ENCODE assay signal across 19 cellular contexts in the genomic region with DNA sequence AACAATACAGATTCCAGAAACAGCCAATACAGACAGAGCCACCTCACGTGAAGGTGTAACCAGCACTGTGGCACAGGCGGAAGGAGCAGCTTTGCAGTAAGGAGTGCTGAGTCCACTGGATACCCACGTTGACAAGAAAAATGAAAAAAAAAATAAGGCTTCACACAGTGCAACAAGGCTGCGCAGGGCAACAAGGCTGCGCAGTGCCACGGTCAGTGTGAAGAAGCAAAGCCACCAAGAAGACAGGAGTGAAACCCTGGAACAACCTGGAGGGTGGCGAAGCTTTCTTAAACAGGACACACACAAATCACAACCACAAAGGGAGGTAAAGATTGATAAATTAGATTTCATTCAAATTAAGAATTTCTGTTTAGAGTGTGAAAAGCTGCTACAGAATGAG.
"Had no signal": no experiment of that assay in that cellular context is flagged by ENCODE, and none has a peak within 500 bp of the region (broad histone marks: within the 10 kb centered on the region; RNA-seq: fewer than 3 reads in every experiment).

No MANE protein-coding gene starts in this region.

- H3K27me3 Mint-ChIP-seq: activated CD4-positive, alpha-beta memory T cell treated with anti-CD3 and anti-CD28 coated beads, Interleukin-2, amount 10 ng/mL, durations not matched to agents 7 days and 5 days; activated CD8-positive, alpha-beta memory T cell treated with anti-CD3 and anti-CD28 coated beads, Interleukin-2, amount 10 ng/mL, durations not matched to agents 7 days and 5 days; memory B cell; naive thymus-derived CD4-positive, alpha-beta T cell; stimulated activated naive B cell treated with anti-CD40 and anti-IgM and Interleukin-4, amounts not matched to agents 10 μg/mL and 1 μg/mL and 100 μg/mL, for 72 hours had no signal

- H3K27ac Mint-ChIP-seq: activated CD4-positive, alpha-beta memory T cell treated with anti-CD3 and anti-CD28 coated beads, Interleukin-2, amount 10 ng/mL, durations not matched to agents 7 days and 5 days; activated CD8-positive, alpha-beta memory T cell treated with anti-CD3 and anti-CD28 coated beads, Interleukin-2, amount 10 ng/mL, durations not matched to agents 7 days and 5 days; activated naive CD8-positive, alpha-beta T cell treated with anti-CD3 and anti-CD28 coated beads, Interleukin-2, amount 10 ng/mL, durations not matched to agents 7 days and 5 days; memory B cell; stimulated activated naive B cell treated with anti-CD40 and anti-IgM and Interleukin-4, amounts not matched to agents 10 μg/mL and 1 μg/mL and 100 μg/mL, for 72 hours had no signal

- DNase-seq: activated CD4-positive, alpha-beta memory T cell treated with anti-CD3 and anti-CD28 coated beads, Interleukin-2, amount 10 ng/mL, durations not matched to agents 7 days and 5 days; activated CD4-positive, alpha-beta T cell treated with anti-CD3 and anti-CD28 coated beads for 48 hours; activated CD4-positive, CD25-positive, alpha-beta regulatory T cell; activated CD8-positive, alpha-beta memory T cell treated with anti-CD3 and anti-CD28 coated beads, Interleukin-2, amount 10 ng/mL, durations not matched to agents 7 days and 5 days; activated naive CD4-positive, alpha-beta T cell treated with Interleukin-2 at 50 U/mL for 16 hours; amygdala; caudate nucleus; colonic mucosa; foreskin keratinocyte; hippocampal formation; naive thymus-derived CD4-positive, alpha-beta T cell; sigmoid colon; stimulated activated naive B cell treated with anti-CD40 and anti-IgM and Interleukin-4, amounts not matched to agents 10 μg/mL and 1 μg/mL and 100 μg/mL, for 72 hours; T-helper 9 cell; thyroid gland had no signal

- ATAC-seq: activated CD8-positive, alpha-beta memory T cell treated with anti-CD3 and anti-CD28 coated beads, Interleukin-2, amount 10 ng/mL, durations not matched to agents 7 days and 5 days; body of pancreas; foreskin keratinocyte; left lobe of liver; naive thymus-derived CD4-positive, alpha-beta T cell; stimulated activated naive B cell treated with anti-CD40 and anti-IgM and Interleukin-4, amounts not matched to agents 10 μg/mL and 1 μg/mL and 100 μg/mL, for 72 hours had no signal

- H3K4me3 Mint-ChIP-seq: activated CD4-positive, alpha-beta memory T cell treated with anti-CD3 and anti-CD28 coated beads, Interleukin-2, amount 10 ng/mL, durations not matched to agents 7 days and 5 days; activated CD8-positive, alpha-beta memory T cell treated with anti-CD3 and anti-CD28 coated beads, Interleukin-2, amount 10 ng/mL, durations not matched to agents 7 days and 5 days; activated naive CD8-positive, alpha-beta T cell treated with anti-CD3 and anti-CD28 coated beads, Interleukin-2, amount 10 ng/mL, durations not matched to agents 7 days and 5 days; memory B cell; stimulated activated naive B cell treated with anti-CD40 and anti-IgM and Interleukin-4, amounts not matched to agents 10 μg/mL and 1 μg/mL and 100 μg/mL, for 72 hours had no signal
